In the genomic region with DNA sequence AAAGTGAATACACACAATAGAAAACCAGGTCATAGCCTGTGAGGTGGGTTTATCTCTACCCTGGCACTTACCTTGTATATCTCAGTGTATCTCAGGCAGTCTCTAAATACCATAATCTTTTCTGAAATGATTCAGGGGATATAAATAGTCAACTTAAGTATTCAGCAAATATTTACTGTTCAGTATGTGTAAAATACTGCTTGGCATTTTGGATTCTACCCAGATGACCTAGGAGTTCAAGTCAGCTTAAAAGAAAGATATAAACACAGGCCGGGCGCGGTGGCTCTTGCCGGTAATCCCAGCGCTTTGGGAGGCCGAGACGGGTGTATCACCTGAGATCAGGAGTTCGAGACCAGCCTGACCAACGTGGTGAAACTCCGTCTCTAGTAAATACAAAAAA, we compare ENCODE assay signal across 14 cellular contexts. TPM values are rescaled to one million over a fixed set of nuclear protein-coding genes. Genes with fewer than 3 reads are reported as not detected.
DNase-seq lines count a peak whose midpoint lies in the region; ATAC-seq and TF ChIP-seq lines count a peak whose summit lies in the region.
"Had no signal": no experiment of that assay in that cellular context is flagged by ENCODE, and none has a peak within 500 bp of the region (broad histone marks: within the 10 kb centered on the region; RNA-seq: fewer than 3 reads in every experiment).

No MANE protein-coding gene starts in this region.

- H3K4ac ChIP-seq in mesenchymal stem cell (ENCODE audit: low read depth in 1 of 2, low read length in 2 of 2), result no peak overlapping the region

- peaks cover 16% of the 10 kb centered on the region for H3K27me3 Mint-ChIP-seq in activated CD8-positive, alpha-beta memory T cell treated with anti-CD3 and anti-CD28 coated beads, Interleukin-2, amount 10 ng/mL, durations not matched to agents 7 days and 5 days
- peaks cover 5 to 8% of the 10 kb centered on the region in 2 donors for H3K27me3 Mint-ChIP-seq in natural killer cell (ENCODE audit: low read depth in 2 of 2)

- no peak overlapping the region for H3K27ac Mint-ChIP-seq in activated CD8-positive, alpha-beta memory T cell treated with anti-CD3 and anti-CD28 coated beads, Interleukin-2, amount 10 ng/mL, durations not matched to agents 7 days and 5 days
- no peak overlapping the region for H3K27ac Mint-ChIP-seq in natural killer cell
- H3K27ac Mint-ChIP-seq: nephron progenitor cell, T-helper 17 cell had no signal

- no peak overlapping the region for H4K8ac ChIP-seq in mesenchymal stem cell (ENCODE audit: low read length)

- no peaks in the 10 kb centered on the region for H3K27me3 ChIP-seq in mesenchymal stem cell (ENCODE audit: control insufficient read depth in 1 of 2, insufficient read depth in 1 of 2, low read length in 2 of 2)
- H3K27me3 ChIP-seq: brain microvascular endothelial cell had no signal

- peaks cover 13% of the 10 kb centered on the region for H3K4me1 Mint-ChIP-seq in activated CD8-positive, alpha-beta memory T cell treated with anti-CD3 and anti-CD28 coated beads, Interleukin-2, amount 10 ng/mL, durations not matched to agents 7 days and 5 days
- peaks cover 0 to 5% of the 10 kb centered on the region in 2 donors for H3K4me1 Mint-ChIP-seq in natural killer cell

- H3K36me3 ChIP-seq in mesenchymal stem cell (ENCODE audit: control insufficient read depth in 1 of 2, insufficient read depth in 2 of 2, low read depth in 1 of 2, low read length in 2 of 2), result no peaks in the 10 kb centered on the region
- H3K36me3 ChIP-seq: brain microvascular endothelial cell had no signal

- H3K14ac ChIP-seq in mesenchymal stem cell (ENCODE audit: low read length in 2 of 2), result no peak overlapping the region

- H2AFZ ChIP-seq in mesenchymal stem cell (ENCODE audit: low read depth, low read length), result no peak overlapping the region

- intact Hi-C loops in natural killer cell (cut with micrococcal nuclease), result no loop called here

- H3K4me2 ChIP-seq in mesenchymal stem cell (ENCODE audit: low read length, poor library complexity, severe bottlenecking), result no peak overlapping the region

- H2BK120ac ChIP-seq in mesenchymal stem cell (ENCODE audit: low read depth, low read length), result no peak overlapping the region

- no peak overlapping the region for H2BK5ac ChIP-seq in mesenchymal stem cell (ENCODE audit: low read depth, low read length, poor library complexity, severe bottlenecking)

- CTCF ChIA-PET in activated CD8-positive, alpha-beta memory T cell treated with anti-CD3 and anti-CD28 coated beads, Interleukin-2, amount 10 ng/mL, durations not matched to agents 7 days and 5 days (lab: Charles Lee), result interaction anchor here (1.2 to 1.6 kb wide), 3 partner anchors 9 to 175 kb away, joined by 3 to 7 read pairs (median 5); no protein-coding TSS in a partner anchor

- no peak overlapping the region for H3K9ac ChIP-seq in mesenchymal stem cell (ENCODE audit: low read length)

- ATAC-seq in activated CD8-positive, alpha-beta memory T cell treated with anti-CD3 and anti-CD28 coated beads, Interleukin-2, amount 10 ng/mL, durations not matched to agents 7 days and 5 days, result no peak
- no peak for ATAC-seq in natural killer cell
- ATAC-seq in GM18907 (IDR thresholded peaks at IDR 0.05; ENCODE audit: unreplicated experiment), result no peak
- ATAC-seq: T-helper 17 cell had no signal

- WGBS in mesenchymal stem cell, result 76% methylated on average over 10 of the region's 10 CpGs

- H3K36me3 Mint-ChIP-seq in activated CD8-positive, alpha-beta memory T cell treated with anti-CD3 and anti-CD28 coated beads, Interleukin-2, amount 10 ng/mL, durations not matched to agents 7 days and 5 days, result peaks cover 2% of the 10 kb centered on the region
- H3K36me3 Mint-ChIP-seq in natural killer cell, result no peaks in the 10 kb centered on the region

- no peak for TF ChIP-seq CTCF in cardiac fibroblast (IDR thresholded peaks at IDR 0.05; ENCODE audit: low read depth, low read length)
- TF ChIP-seq CTCF in natural killer cell (IDR thresholded peaks at IDR 0.05), result no peak

- peaks cover 19% of the 10 kb centered on the region for H3K4me1 ChIP-seq in mesenchymal stem cell (ENCODE audit: control insufficient read depth, insufficient read depth, low read depth, low read length)

- H3K23ac ChIP-seq in mesenchymal stem cell (ENCODE audit: low read length in 2 of 2), result no peak overlapping the region

- no peak overlapping the region for H4K91ac ChIP-seq in mesenchymal stem cell (ENCODE audit: low read length)

- no peaks in the 10 kb centered on the region for H3K9me3 Mint-ChIP-seq in activated CD8-positive, alpha-beta memory T cell treated with anti-CD3 and anti-CD28 coated beads, Interleukin-2, amount 10 ng/mL, durations not matched to agents 7 days and 5 days (ENCODE audit: low read depth)
- no peaks in the 10 kb centered on the region for H3K9me3 Mint-ChIP-seq in natural killer cell

- no peaks in the 10 kb centered on the region for H3K79me1 ChIP-seq in mesenchymal stem cell (replicated peaks; ENCODE audit: low read length, poor library complexity, severe bottlenecking)

- H3K27ac ChIP-seq in mesenchymal stem cell (ENCODE audit: low read length, poor library complexity, severe bottlenecking), result no peak overlapping the region
- H3K27ac ChIP-seq: brain microvascular endothelial cell had no signal

- DNase-seq in A172 (ENCODE audit: low spot score) (peak; percentile 43), M059J (ENCODE audit: low read depth) (peak; percentile 73), cardiac fibroblast (ENCODE audit: low read depth in 2 of 2) (peak; percentile 33 to 35), mesenchymal stem cell (peak; percentile 48), natural killer cell (no peak)
- no peak for DNase-seq in activated CD8-positive, alpha-beta memory T cell treated with anti-CD3 and anti-CD28 coated beads, Interleukin-2, amount 10 ng/mL, durations not matched to agents 7 days and 5 days
- DNase-seq in stimulated activated naive CD4-positive, alpha-beta T cell treated with Interleukin-2 at 50 U/mL for 16 hours (lab: John Stamatoyannopoulos, UW), result no peak
- DNase-seq: GF-D8, H7, nephron progenitor cell, retina, T-helper 17 cell had no signal

- no peaks in the 10 kb centered on the region for H3K9me3 ChIP-seq in mesenchymal stem cell (ENCODE audit: control insufficient read depth, low read length)

- no peak overlapping the region for H3K18ac ChIP-seq in mesenchymal stem cell (ENCODE audit: low read depth in 1 of 2, low read length in 2 of 2)

- H3K4me3 Mint-ChIP-seq in activated CD8-positive, alpha-beta memory T cell treated with anti-CD3 and anti-CD28 coated beads, Interleukin-2, amount 10 ng/mL, durations not matched to agents 7 days and 5 days, result no peak overlapping the region
- no peak overlapping the region for H3K4me3 Mint-ChIP-seq in natural killer cell
- H3K4me3 Mint-ChIP-seq: nephron progenitor cell, T-helper 17 cell had no signal

- no peak overlapping the region for H2BK12ac ChIP-seq in mesenchymal stem cell (ENCODE audit: low read length in 2 of 2)

- no peak overlapping the region for H3K4me3 ChIP-seq in cardiac fibroblast (replicated peaks in 1 of 2; ENCODE audit: low read depth in 2 of 2, low read length in 2 of 2)
- no peak overlapping the region for H3K4me3 ChIP-seq in mesenchymal stem cell (ENCODE audit: insufficient read depth in 1 of 2, low read depth in 1 of 2, low read length in 2 of 2)

- H2AK5ac ChIP-seq in mesenchymal stem cell (ENCODE audit: low read length, severe bottlenecking), result no peak overlapping the region

- H2BK15ac ChIP-seq in mesenchymal stem cell (ENCODE audit: low read depth, poor library complexity, severe bottlenecking), result no peak overlapping the region

RNA-seq across cellular contexts. Expression of a gene that starts 23.8 kb away (rescaled TPM):
- total RNA-seq in A172 (2014; rRNA removed; shearing (Covaris generic)), result 0.57 and 3.8 TPM in 2 replicates
- 3.2 and 5.7 TPM in 2 replicates for total RNA-seq in M059J (2014; rRNA removed; shearing (Covaris generic))
- 0.18 TPM for polyA plus RNA-seq in mesenchymal stem cell (2013, experiment 1 of 2)
- 0.16 TPM for polyA plus RNA-seq in mesenchymal stem cell (2013, experiment 2 of 2)
- 1 to 10 TPM in 1 of 2 experiments, under 1 TPM in 1; 0.64 to 1.0 TPM for total RNA-seq in activated CD8-positive, alpha-beta memory T cell treated with anti-CD3 and anti-CD28 coated beads, Interleukin-2, amount 10 ng/mL, durations not matched to agents 7 days and 5 days
- 1 to 10 TPM; 1.6 to 3.6 (median 3.2) TPM for total RNA-seq in natural killer cell

Comparison
In these comparisons a context has a peak if more than half of its experiments do, and no peak if none do; other contexts are left out.
1. DNase-seq: peak in A172 (single experiment), M059J (single experiment), cardiac fibroblast (2 of 2) and mesenchymal stem cell (single experiment); none in activated CD8-positive, alpha-beta memory T cell treated with anti-CD3 and anti-CD28 coated beads, Interleukin-2, amount 10 ng/mL, durations not matched to agents 7 days and 5 days (single experiment), natural killer cell (single experiment) and stimulated activated naive CD4-positive, alpha-beta T cell treated with Interleukin-2 at 50 U/mL for 16 hours (single experiment).